In genomic region chr2:231612199-231613053, GRCh38 we compare ENCODE assay signal across 8 cellular contexts. TPM values are rescaled to one million over a fixed set of nuclear protein-coding genes. Genes with fewer than 3 reads are reported as not detected.
DNase-seq lines count a peak whose midpoint lies in the region; ATAC-seq and TF ChIP-seq lines count a peak whose summit lies in the region.

No MANE protein-coding gene starts in this region.

- peak overlapping the region; percentile 76 for H3K4me3 ChIP-seq in Jurkat, Clone E6-1 (ENCODE audit: low read length)
- no peak overlapping the region for H3K4me3 ChIP-seq in fibroblast of mammary gland (ENCODE audit: control insufficient read depth, low read depth, low read length)

- peak; percentile 38 for ATAC-seq in GM21515 (IDR thresholded peaks at IDR 0.05; ENCODE audit: unreplicated experiment)
- ATAC-seq in stimulated activated naive CD8-positive, alpha-beta T cell treated with anti-CD3 and anti-CD28 coated beads, Interleukin-15, Interleukin-2, amounts not matched to agents 100 U/mL and 50 U/mL, for 24 hours: peak; percentile 68

- TF ChIP-seq CTCF in fibroblast of mammary gland (conservative IDR thresholded peaks at IDR 0.05; ENCODE audit: control insufficient read depth, insufficient read depth, low read depth, low read length): peak; percentile 83
- TF ChIP-seq CTCF in nephron progenitor cell (IDR thresholded peaks at IDR 0.05): peak; percentile 90

- no peaks in the 10 kb centered on the region for H3K9me3 Mint-ChIP-seq in nephron progenitor cell

- peak overlapping the region; percentile 63 for H3K4me3 Mint-ChIP-seq in nephron progenitor cell

- H3K36me3 Mint-ChIP-seq in nephron progenitor cell (ENCODE audit: low read depth): no peaks in the 10 kb centered on the region

- H3K27ac Mint-ChIP-seq in nephron progenitor cell: peak overlapping the region; percentile 79

- peaks cover 70% of the 10 kb centered on the region for H3K4me1 Mint-ChIP-seq in nephron progenitor cell

- peaks cover 3% of the 10 kb centered on the region for H3K27me3 Mint-ChIP-seq in nephron progenitor cell (ENCODE audit: low read depth, poor library complexity)

- DNase-seq in DMS114 treated with DMSO at 0.1 percent for 48 hours (lab: John Stamatoyannopoulos, UW; ENCODE audit: unreplicated experiment) (peak; percentile 61), RKO (ENCODE audit: low spot score) (peak; percentile 98), fibroblast of mammary gland (ENCODE audit: low read depth) (peak; percentile 96), nephron progenitor cell (peak; percentile 89)
- DNase-seq in Jurkat, Clone E6-1 (ENCODE audit: low read depth, low spot score): peak; percentile 86
- peak; percentile 85 to 86 for DNase-seq in activated T-helper 1 cell treated with anti-CD3 and anti-CD28 coated beads, Interleukin-2, amount 50 U/mL, for 16 hours (ENCODE audit: low read depth in 1 of 2, low spot score in 1 of 2)
- DNase-seq in stimulated activated naive CD8-positive, alpha-beta T cell treated with anti-CD3 and anti-CD28 coated beads, Interleukin-15, Interleukin-2, amounts not matched to agents 100 U/mL and 50 U/mL, for 24 hours: peak; percentile 97

RNA-seq across cellular contexts. Expression of gene TEX44, which starts 19.8 kb away (rescaled TPM):
- polyA plus RNA-seq in Jurkat, Clone E6-1 (2012; ENCODE audit: insufficient read depth, insufficient read length): not detected
